In the genomic region with DNA sequence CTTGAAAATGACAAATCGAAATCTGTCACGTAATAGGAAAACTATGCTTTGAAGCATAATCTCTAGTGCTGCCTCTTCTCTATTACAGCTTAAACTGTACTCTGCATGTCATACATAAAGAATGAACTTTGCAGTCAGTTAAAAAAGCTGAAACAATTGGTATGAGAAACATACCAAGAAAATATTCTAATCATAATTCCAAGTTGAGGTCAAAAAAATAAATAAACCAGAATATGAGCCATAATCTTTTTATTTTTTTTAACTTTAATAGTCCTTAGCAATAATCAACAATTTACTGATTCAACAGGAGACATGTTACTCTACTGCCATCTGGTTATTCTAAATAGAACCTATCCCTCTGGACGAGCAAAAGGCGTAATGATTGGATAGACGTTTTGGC, we compare ENCODE assay signal across 1 cellular context.
A peak's percentile ranks its signal among the peaks of the same experiment; 100 is the strongest.
TF ChIP-seq lines count a peak whose summit lies in the region.

No MANE protein-coding gene starts in this region.

TF ChIP-seq in IMR-90, 13 proteins besides CTCF, POLR2A, EP300 and RAD21 (continued from another document):
- TF ChIP-seq SMC3 (IDR thresholded peaks at IDR 0.05; ENCODE audit: low read depth, low read length) (peak; percentile 41), MAZ (IDR thresholded peaks at IDR 0.05; ENCODE audit: borderline replicate concordance, low read depth, low read length) (no peak)
TF ChIP-seq in IMR-90: peak in this region for 1.
